Comparison of ENCODE assay signal across 1 cellular context in the genomic region with DNA sequence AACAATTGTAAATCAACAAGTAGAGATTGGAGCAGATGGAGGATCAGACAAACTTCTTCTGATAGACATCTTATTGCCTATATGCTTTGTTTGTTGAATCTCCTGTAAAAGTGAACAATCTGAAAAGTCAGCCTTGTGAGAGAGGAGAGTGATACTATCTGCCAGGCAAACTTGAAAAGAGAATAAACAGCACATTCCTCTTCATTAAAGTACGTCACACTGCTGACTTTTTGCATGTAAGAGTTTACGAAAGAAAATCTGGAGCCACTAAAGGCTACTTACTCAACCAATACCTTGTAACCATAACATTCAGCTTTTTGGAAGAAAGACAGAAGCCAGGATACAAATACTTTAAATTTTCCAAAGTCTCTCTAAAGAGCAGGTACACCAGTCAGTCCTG.
TF ChIP-seq lines count a peak whose summit lies in the region.

No MANE protein-coding gene starts in this region.

TF ChIP-seq in GM23338, 12 proteins besides CTCF, POLR2A, EP300 and RAD21 (continued from another document):
- TF ChIP-seq EZH2phosphoT487 (IDR thresholded peaks at IDR 0.05; ENCODE audit: unreplicated experiment) (no peak), POLR2AphosphoS5 (IDR thresholded peaks at IDR 0.05; ENCODE audit: low read depth) (no peak)
